9 cellular contexts compared by ENCODE assay signal in the genomic region with DNA sequence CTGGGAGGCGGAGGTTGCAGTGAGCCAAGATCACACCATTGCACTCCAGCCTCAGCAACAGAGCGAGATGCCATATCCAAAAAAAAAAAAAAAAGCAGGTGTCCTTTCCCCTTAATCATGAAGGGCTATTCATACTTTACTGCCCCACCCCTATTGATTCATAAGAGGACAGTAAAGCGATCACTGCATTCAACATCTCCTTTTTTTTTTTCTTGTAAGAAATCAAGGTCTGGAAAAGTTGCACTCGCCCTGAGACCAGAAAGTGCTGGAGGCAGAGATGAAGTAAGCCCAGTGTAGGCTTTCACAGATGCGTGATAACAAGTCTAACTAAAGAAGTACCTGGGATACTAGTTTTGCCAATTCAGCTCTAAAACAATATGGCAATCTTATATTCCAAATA. TPM values are rescaled to one million over a fixed set of nuclear protein-coding genes. Genes with fewer than 3 reads are reported as not detected.
"Had no signal": no experiment of that assay in that cellular context is flagged by ENCODE, and none has a peak within 500 bp of the region (broad histone marks: within the 10 kb centered on the region; RNA-seq: fewer than 3 reads in every experiment).

No MANE protein-coding gene starts in this region.

- H3K36me3 ChIP-seq: HAP-1 had no signal

- H2AFZ ChIP-seq: GM23248 had no signal

- DNase-seq: GM23248, GOT3, H7, HFFc6 had no signal

- H3K27ac Mint-ChIP-seq: HFFc6, IgD-negative memory B cell had no signal

- H3K4me3 ChIP-seq: GM23248, HAP-1 had no signal

- H3K9me3 Mint-ChIP-seq: HFFc6, IgD-negative memory B cell had no signal

- H3K27ac ChIP-seq: GM23248, HL-60 had no signal

- H3K9me3 ChIP-seq: HAP-1 had no signal

- H3K4me3 Mint-ChIP-seq: HFFc6, IgD-negative memory B cell had no signal

- H3K4me1 Mint-ChIP-seq: IgD-negative memory B cell had no signal

- H3K9ac ChIP-seq: GM23248 had no signal

- ATAC-seq: HCT116, HepG2 had no signal

RNA-seq across cellular contexts. Expression of a gene that starts 24.2 kb away (rescaled TPM):
- total RNA-seq: HepG2, HFFc6 had no signal
- polyA plus RNA-seq: HepG2, IgD-negative memory B cell had no signal
